21 cellular contexts compared by ENCODE assay signal in genomic region chr2:39538713-39539112, GRCh38.
"Had no signal": no experiment of that assay in that cellular context is flagged by ENCODE, and none has a peak within 500 bp of the region (broad histone marks: within the 10 kb centered on the region; RNA-seq: fewer than 3 reads in every experiment).

No MANE protein-coding gene starts in this region.

- FAIRE-seq: RCC 7860 had no signal

- DNase-seq: KBM-7, MM.1S, NCI-H1092 treated with DMSO at 0.1 percent for 48 hours, NCI-H1436, NCI-H187, NCI-H2029, NCI-H2081 treated with DMSO at 0.1 percent for 48 hours, NCI-H2171, NCI-H226, NCI-H446, NCI-H510A, NCI-H524 treated with DMSO at 0.1 percent for 48 hours, NCI-H69, NCI-H774, Right ventricle myocardium superior, RPMI8226, SIG-M5, SK-N-SH, SW 1271 had no signal

- H3K9me3 ChIP-seq: SJSA1, SK-N-SH had no signal

- H3K4me2 ChIP-seq: SK-N-SH had no signal

- H3K36me3 ChIP-seq: SJSA1 had no signal

- H3K27me3 ChIP-seq: SJSA1 had no signal

- H3K27ac ChIP-seq: SJSA1 had no signal

- H3K4me3 ChIP-seq: SJSA1 had no signal

- H3K9ac ChIP-seq: SK-N-SH had no signal
